Comparison of ENCODE assay signal across 25 cellular contexts in the genomic region with DNA sequence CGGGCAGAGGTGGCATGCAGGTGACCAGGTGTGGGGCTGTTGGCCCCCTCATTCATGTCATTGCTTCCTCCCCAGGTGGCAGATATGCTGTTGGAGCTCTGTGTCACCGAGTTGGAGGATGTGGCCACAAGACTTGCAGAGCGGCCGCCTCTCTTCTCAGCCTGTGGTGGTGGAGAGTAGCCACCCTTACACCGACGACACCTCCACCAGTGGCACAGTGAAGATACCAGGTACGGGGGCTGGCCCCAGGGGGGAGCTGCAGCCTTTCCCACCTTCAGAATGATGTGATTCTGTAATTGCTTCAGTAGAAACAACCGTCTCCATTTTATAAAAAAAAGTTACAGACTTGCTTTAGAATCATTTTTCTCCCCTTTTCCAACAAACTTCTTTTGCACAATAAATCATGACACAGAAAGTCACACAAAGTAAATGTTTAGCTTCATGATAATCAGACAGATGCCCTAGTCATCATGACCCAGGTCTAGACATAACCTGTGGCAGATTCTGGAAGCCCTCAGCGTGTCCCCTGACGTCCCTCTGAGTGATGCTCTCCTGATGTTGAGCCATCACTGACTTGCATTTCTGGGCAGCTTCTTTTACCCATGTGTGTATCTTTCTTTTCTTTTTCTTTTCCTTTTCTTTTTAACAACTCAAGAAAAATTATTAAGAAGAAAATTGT.
DNase-seq lines count a peak whose midpoint lies in the region; ATAC-seq, FAIRE-seq and TF ChIP-seq lines count a peak whose summit lies in the region.
"Had no signal": no experiment of that assay in that cellular context is flagged by ENCODE, and none has a peak within 500 bp of the region (broad histone marks: within the 10 kb centered on the region; RNA-seq: fewer than 3 reads in every experiment).

No MANE protein-coding gene starts in this region.

- H2AFZ ChIP-seq in hepatocyte = peak overlapping the region; percentile 18

- CTCF ChIA-PET in A549 (lab: Yijun Ruan, JAX) = interaction anchor here (1.3 to 1.8 kb wide), 5 partner anchors 31 to 302 kb away, joined by 3 to 8 read pairs (median 3); no protein-coding TSS in a partner anchor

- peaks cover 10% of the 10 kb centered on the region for H3K4me1 Mint-ChIP-seq in HFFc6 (ENCODE audit: low read depth)
- H3K4me1 Mint-ChIP-seq in activated T-helper 1 cell treated with anti-CD3 and anti-CD28 coated beads, Interleukin-12 subunit alpha, Interleukin-12 subunit beta, Interleukin-2, Interleukin-4 antibody, amounts not matched to agents 30 ng/mL and 10 ng/mL and 1 ng/mL, durations not matched to agents 14 hours and 24 hours and 36 hours (ENCODE audit: low read depth) = peaks cover 53% of the 10 kb centered on the region

- ATAC-seq in A549 (peak; percentile 63 to 69), GM21723 (IDR thresholded peaks at IDR 0.05; ENCODE audit: unreplicated experiment) (no peak), GM18907 (IDR thresholded peaks at IDR 0.05; ENCODE audit: unreplicated experiment) (no peak)

- H3K27me3 ChIP-seq in hepatocyte = no peaks in the 10 kb centered on the region
- H3K27me3 ChIP-seq: breast epithelium, colonic mucosa, esophagus muscularis mucosa, transverse colon had no signal

- 82% methylated on average over 10 of the region's 10 CpGs for WGBS in A549 (ENCODE audit: missing lambda C conversion rate)
- WGBS in hepatocyte (ENCODE audit: low lambda C conversion rate, missing lambda C conversion rate) = 88% methylated on average over 10 of the region's 10 CpGs

- peaks cover 6% of the 10 kb centered on the region for H3K27me3 Mint-ChIP-seq in HFFc6 (ENCODE audit: insufficient read depth)
- H3K27me3 Mint-ChIP-seq in activated T-helper 1 cell treated with anti-CD3 and anti-CD28 coated beads, Interleukin-12 subunit alpha, Interleukin-12 subunit beta, Interleukin-2, Interleukin-4 antibody, amounts not matched to agents 30 ng/mL and 10 ng/mL and 1 ng/mL, durations not matched to agents 14 hours and 24 hours and 36 hours (ENCODE audit: insufficient read depth) = no peaks in the 10 kb centered on the region
- H3K27me3 Mint-ChIP-seq: progenitor cell of endocrine pancreas had no signal

- DNase-seq in A549 (ENCODE audit: low read depth in 1 of 2, low spot score in 1 of 2) (peak in 1 of 2 experiments; percentile 29), HFFc6 (no peak), hepatocyte (ENCODE audit: low spot score) (no peak), erythroblast (lab: John Stamatoyannopoulos, UW) (no peak), NCI-H345 treated with DMSO at 0.1 percent for 48 hours (lab: John Stamatoyannopoulos, UW; ENCODE audit: unreplicated experiment) (no peak)
- no peak for DNase-seq in activated T-helper 1 cell treated with anti-CD3 and anti-CD28 coated beads, Interleukin-12 subunit alpha, Interleukin-12 subunit beta, Interleukin-2, Interleukin-4 antibody, amounts not matched to agents 30 ng/mL and 10 ng/mL and 1 ng/mL, durations not matched to agents 14 hours and 24 hours and 36 hours (ENCODE audit: low spot score)
- DNase-seq: activated CD4-positive, alpha-beta T cell treated with anti-CD3 and anti-CD28 coated beads for 4 hours; activated effector memory CD4-positive, alpha-beta T cell treated with Interleukin-2 at 50 U/mL for 16 hours; colonic mucosa; MM.1S; NCI-H1436 treated with DMSO at 0.1 percent for 48 hours; NCI-H510A treated with DMSO at 0.1 percent for 48 hours; NK-92 treated with Interleukin-12 subunit alpha and Interleukin-12 subunit beta, amount 100 ng/mL, for 24 hours; stimulated activated CD8-positive, alpha-beta memory T cell treated with anti-CD3 and anti-CD28 coated beads, Interleukin-4, amount 100 ng/mL, for 48 hours; transverse colon had no signal

- intact Hi-C loops in activated T-helper 1 cell treated with anti-CD3 and anti-CD28 coated beads, Interleukin-12 subunit alpha, Interleukin-12 subunit beta, Interleukin-2, Interleukin-4 antibody, amounts not matched to agents 30 ng/mL and 10 ng/mL and 1 ng/mL, durations not matched to agents 14 hours and 24 hours and 36 hours (cut with micrococcal nuclease) = no loop called here

- H3K4me1 ChIP-seq in A549 = peaks cover 13% of the 10 kb centered on the region
- peaks cover 3% of the 10 kb centered on the region for H3K4me1 ChIP-seq in hepatocyte (ENCODE audit: insufficient read depth)
- H3K4me1 ChIP-seq: breast epithelium, colonic mucosa, esophagus muscularis mucosa, transverse colon had no signal

- TF ChIP-seq EP300 in A549 (IDR thresholded peaks at IDR 0.05) = no peak

- H3K9me2 ChIP-seq in hepatocyte (replicated peaks; ENCODE audit: insufficient read depth) = no peaks in the 10 kb centered on the region

- H3K4me3 ChIP-seq in A549 (no peak overlapping the region), hepatocyte (no peak overlapping the region)
- H3K4me3 ChIP-seq: breast epithelium, colonic mucosa, esophagus muscularis mucosa, K562, transverse colon had no signal

- H3K4me2 ChIP-seq in A549 = peak overlapping the region; percentile 67
- no peak overlapping the region for H3K4me2 ChIP-seq in hepatocyte

- H3K36me3 Mint-ChIP-seq in HFFc6 (ENCODE audit: low read depth) = peaks cover 7% of the 10 kb centered on the region; the same call in 1 of the 2 replicates
- peaks cover 42% of the 10 kb centered on the region for H3K36me3 Mint-ChIP-seq in activated T-helper 1 cell treated with anti-CD3 and anti-CD28 coated beads, Interleukin-12 subunit alpha, Interleukin-12 subunit beta, Interleukin-2, Interleukin-4 antibody, amounts not matched to agents 30 ng/mL and 10 ng/mL and 1 ng/mL, durations not matched to agents 14 hours and 24 hours and 36 hours (ENCODE audit: low read depth)

- POLR2A ChIA-PET in A549 (lab: Yijun Ruan, JAX) = no interaction called here

- peak overlapping the region; percentile 62 for H3K4me3 Mint-ChIP-seq in HFFc6
- H3K4me3 Mint-ChIP-seq in activated T-helper 1 cell treated with anti-CD3 and anti-CD28 coated beads, Interleukin-12 subunit alpha, Interleukin-12 subunit beta, Interleukin-2, Interleukin-4 antibody, amounts not matched to agents 30 ng/mL and 10 ng/mL and 1 ng/mL, durations not matched to agents 14 hours and 24 hours and 36 hours = no peak overlapping the region

- no peak for FAIRE-seq in A549 (lab: Jason Lieb, UNC)
- FAIRE-seq: D721Med, GM12892, islet of Langerhans had no signal

- peak overlapping the region; percentile 31 to 32; a peak in 3 of 6 replicates for H3K27ac ChIP-seq in A549
- peak overlapping the region; percentile 61 for H3K27ac ChIP-seq in hepatocyte
- H3K27ac ChIP-seq: breast epithelium, C4-2B, colonic mucosa, esophagus muscularis mucosa, transverse colon had no signal

- TF ChIP-seq POLR2A in A549 (IDR thresholded peaks at IDR 0.05; ENCODE audit: low read length) = no peak
- no peak for TF ChIP-seq POLR2A in erythroblast (IDR thresholded peaks at IDR 0.05; ENCODE audit: low read length)

- H3K36me3 ChIP-seq in hepatocyte (replicated peaks; ENCODE audit: insufficient read depth, low read depth) = no peaks in the 10 kb centered on the region
- H3K36me3 ChIP-seq: breast epithelium, colonic mucosa, esophagus muscularis mucosa, transverse colon had no signal

- H3K79me2 ChIP-seq in hepatocyte = no peaks in the 10 kb centered on the region

- no peak for TF ChIP-seq CTCF in A549 (IDR thresholded peaks at IDR 0.05)
- TF ChIP-seq CTCF in HFFc6 (IDR thresholded peaks at IDR 0.05) = no peak
- no peak for TF ChIP-seq CTCF in hepatocyte (IDR thresholded peaks at IDR 0.05; ENCODE audit: poor library complexity)

- TF ChIP-seq RAD21 in A549 (conservative IDR thresholded peaks at IDR 0.05 in 1 of 2, IDR thresholded peaks at IDR 0.05 in 1 of 2) = no peak

- H3K9me3 Mint-ChIP-seq in HFFc6 = no peaks in the 10 kb centered on the region
- H3K9me3 Mint-ChIP-seq in activated T-helper 1 cell treated with anti-CD3 and anti-CD28 coated beads, Interleukin-12 subunit alpha, Interleukin-12 subunit beta, Interleukin-2, Interleukin-4 antibody, amounts not matched to agents 30 ng/mL and 10 ng/mL and 1 ng/mL, durations not matched to agents 14 hours and 24 hours and 36 hours = no peaks in the 10 kb centered on the region

- H4K20me1 ChIP-seq in hepatocyte (ENCODE audit: insufficient read depth, poor library complexity, severe bottlenecking) = no peaks in the 10 kb centered on the region

- H3K27ac Mint-ChIP-seq in HFFc6 = no peak overlapping the region; the same call in none of the 2 replicates
- H3K27ac Mint-ChIP-seq in activated T-helper 1 cell treated with anti-CD3 and anti-CD28 coated beads, Interleukin-12 subunit alpha, Interleukin-12 subunit beta, Interleukin-2, Interleukin-4 antibody, amounts not matched to agents 30 ng/mL and 10 ng/mL and 1 ng/mL, durations not matched to agents 14 hours and 24 hours and 36 hours = peak overlapping the region; percentile 4
- H3K27ac Mint-ChIP-seq: progenitor cell of endocrine pancreas had no signal

- H3K9me3 ChIP-seq in A549 (no peaks in the 10 kb centered on the region), hepatocyte (ENCODE audit: low read depth) (no peaks in the 10 kb centered on the region)
- H3K9me3 ChIP-seq: breast epithelium, colonic mucosa, esophagus muscularis mucosa, transverse colon had no signal

TF ChIP-seq in A549, 52 proteins besides CTCF, POLR2A, EP300 and RAD21:
- no peak for TF ChIP-seq ZC3H11A (IDR thresholded peaks at IDR 0.05)
- no peak for TF ChIP-seq RARB (CRISPR knock-in tag; IDR thresholded peaks at IDR 0.05)
- TF ChIP-seq, protein P1, sequence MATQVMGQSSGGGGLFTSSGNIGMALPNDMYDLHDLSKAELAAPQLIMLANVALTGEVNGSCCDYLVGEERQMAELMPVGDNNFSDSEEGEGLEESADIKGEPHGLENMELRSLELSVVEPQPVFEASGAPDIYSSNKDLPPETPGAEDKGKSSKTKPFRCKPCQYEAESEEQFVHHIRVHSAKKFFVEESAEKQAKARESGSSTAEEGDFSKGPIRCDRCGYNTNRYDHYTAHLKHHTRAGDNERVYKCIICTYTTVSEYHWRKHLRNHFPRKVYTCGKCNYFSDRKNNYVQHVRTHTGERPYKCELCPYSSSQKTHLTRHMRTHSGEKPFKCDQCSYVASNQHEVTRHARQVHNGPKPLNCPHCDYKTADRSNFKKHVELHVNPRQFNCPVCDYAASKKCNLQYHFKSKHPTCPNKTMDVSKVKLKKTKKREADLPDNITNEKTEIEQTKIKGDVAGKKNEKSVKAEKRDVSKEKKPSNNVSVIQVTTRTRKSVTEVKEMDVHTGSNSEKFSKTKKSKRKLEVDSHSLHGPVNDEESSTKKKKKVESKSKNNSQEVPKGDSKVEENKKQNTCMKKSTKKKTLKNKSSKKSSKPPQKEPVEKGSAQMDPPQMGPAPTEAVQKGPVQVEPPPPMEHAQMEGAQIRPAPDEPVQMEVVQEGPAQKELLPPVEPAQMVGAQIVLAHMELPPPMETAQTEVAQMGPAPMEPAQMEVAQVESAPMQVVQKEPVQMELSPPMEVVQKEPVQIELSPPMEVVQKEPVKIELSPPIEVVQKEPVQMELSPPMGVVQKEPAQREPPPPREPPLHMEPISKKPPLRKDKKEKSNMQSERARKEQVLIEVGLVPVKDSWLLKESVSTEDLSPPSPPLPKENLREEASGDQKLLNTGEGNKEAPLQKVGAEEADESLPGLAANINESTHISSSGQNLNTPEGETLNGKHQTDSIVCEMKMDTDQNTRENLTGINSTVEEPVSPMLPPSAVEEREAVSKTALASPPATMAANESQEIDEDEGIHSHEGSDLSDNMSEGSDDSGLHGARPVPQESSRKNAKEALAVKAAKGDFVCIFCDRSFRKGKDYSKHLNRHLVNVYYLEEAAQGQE (IDR thresholded peaks at IDR 0.05) = no peak
- no peak for TF ChIP-seq CBX8 (IDR thresholded peaks at IDR 0.05)

Comparison
In these comparisons a context has a peak if more than half of its experiments do, and no peak if none do; other contexts are left out.
1. ATAC-seq: peak in A549 (2 of 2); none in GM21723 (single experiment) and GM18907 (single experiment).